In the genomic region with DNA sequence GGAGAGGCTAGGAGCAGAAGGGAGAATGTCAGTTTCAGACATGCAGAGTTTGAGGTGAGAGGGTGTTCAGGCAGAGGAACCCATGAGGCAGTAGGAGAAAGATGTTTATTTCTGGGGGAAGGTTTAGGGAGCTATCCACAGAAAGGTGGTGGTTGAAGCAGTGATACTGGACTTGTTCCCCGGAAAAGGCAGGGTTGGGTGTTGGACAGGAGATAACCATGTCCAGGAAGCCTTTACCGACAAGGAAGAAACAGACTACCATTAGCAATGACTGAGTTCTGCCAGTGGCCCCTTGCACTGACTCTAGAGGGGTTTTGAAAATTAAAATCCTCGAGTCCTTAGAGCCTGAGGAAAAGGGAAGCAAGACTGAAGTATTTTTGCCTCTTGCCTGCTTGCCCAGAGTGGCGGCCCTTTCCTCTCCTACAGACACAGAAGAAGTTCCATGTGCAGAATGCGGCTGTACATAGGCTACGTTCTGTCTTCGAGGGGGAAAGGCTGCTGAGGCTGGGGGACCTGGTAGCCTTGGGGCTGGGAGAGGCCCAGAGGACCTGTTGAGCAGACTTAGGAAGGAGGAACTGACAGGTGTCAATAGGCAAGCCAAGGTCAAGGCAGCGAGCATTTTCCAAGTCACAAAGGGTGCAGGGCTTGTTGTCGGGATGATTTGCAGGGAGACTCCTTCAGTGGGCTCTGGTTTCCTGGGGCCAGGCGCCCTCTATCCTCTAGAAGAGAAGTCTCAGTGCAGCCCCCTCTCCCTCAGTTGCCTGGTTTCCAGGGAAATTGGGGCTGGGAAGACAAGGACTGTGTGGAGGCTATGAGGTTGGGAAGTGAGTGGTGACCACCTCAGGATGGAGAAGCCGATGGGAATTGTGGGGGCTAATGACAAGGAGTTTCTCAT, we compare ENCODE assay signal across 1 cellular context.
TF ChIP-seq lines count a peak whose summit lies in the region.

No MANE protein-coding gene starts in this region.

TF ChIP-seq in H1, 55 proteins besides CTCF, POLR2A, EP300 and RAD21:
- TF ChIP-seq PHF8 (conservative IDR thresholded peaks at IDR 0.05; ENCODE audit: low read depth, low read length) (no peak), ZNF274 (IDR thresholded peaks at IDR 0.05; ENCODE audit: borderline replicate concordance, extremely low read depth, low read length) (no peak), SUZ12 (IDR thresholded peaks at IDR 0.05; ENCODE audit: low read length) (no peak), HDAC6 (IDR thresholded peaks at IDR 0.05; ENCODE audit: low read depth, low read length) (no peak), BRCA1 (IDR thresholded peaks at IDR 0.05; ENCODE audit: low read depth, low read length) (no peak), CHD7 (IDR thresholded peaks at IDR 0.05; ENCODE audit: insufficient replicate concordance, low read length) (no peak), KDM1A (IDR thresholded peaks at IDR 0.05; ENCODE audit: borderline replicate concordance, low read length) (no peak), SRF (IDR thresholded peaks at IDR 0.05; ENCODE audit: low read depth, low read length) (no peak), NRF1 (IDR thresholded peaks at IDR 0.05; ENCODE audit: low read depth, low read length) (no peak), RFX5 (IDR thresholded peaks at IDR 0.05; ENCODE audit: borderline replicate concordance, low read depth, low read length) (no peak), ASH2L (IDR thresholded peaks at IDR 0.05; ENCODE audit: low read length) (no peak), CEBPB (IDR thresholded peaks at IDR 0.05; ENCODE audit: low read depth, low read length) (no peak)
- TF ChIP-seq, protein P1, sequence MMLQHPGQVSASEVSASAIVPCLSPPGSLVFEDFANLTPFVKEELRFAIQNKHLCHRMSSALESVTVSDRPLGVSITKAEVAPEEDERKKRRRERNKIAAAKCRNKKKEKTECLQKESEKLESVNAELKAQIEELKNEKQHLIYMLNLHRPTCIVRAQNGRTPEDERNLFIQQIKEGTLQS (IDR thresholded peaks at IDR 0.05; ENCODE audit: insufficient read depth, low read depth, low read length) = no peak
